13 cellular contexts compared by ENCODE assay signal in the genomic region with DNA sequence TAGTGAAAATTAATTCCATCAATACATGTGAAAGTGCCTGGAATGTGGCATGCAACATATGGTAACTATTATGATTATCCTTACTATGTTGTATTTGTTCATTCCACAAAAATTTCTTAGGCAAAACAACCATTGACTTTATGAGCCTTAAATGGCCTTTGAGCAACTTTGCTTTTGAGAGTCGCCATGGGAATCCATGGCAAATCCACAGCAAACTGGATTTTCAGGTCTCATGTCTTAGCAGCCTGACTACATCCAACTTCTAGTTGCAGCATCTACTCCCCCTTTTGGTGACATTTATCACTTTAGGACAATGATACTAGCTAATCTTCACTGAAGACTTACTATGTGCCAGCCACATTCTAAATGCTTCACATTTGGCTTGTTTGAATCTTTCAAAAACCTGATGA. TPM values are rescaled to one million over a fixed set of nuclear protein-coding genes. Genes with fewer than 3 reads are reported as not detected.
DNase-seq lines count a peak whose midpoint lies in the region; ATAC-seq and TF ChIP-seq lines count a peak whose summit lies in the region.
"Had no signal": no experiment of that assay in that cellular context is flagged by ENCODE, and none has a peak within 500 bp of the region (broad histone marks: within the 10 kb centered on the region; RNA-seq: fewer than 3 reads in every experiment).

No MANE protein-coding gene starts in this region.

- H3K4me3 ChIP-seq in GM06990 (replicated peaks; ENCODE audit: low read depth, low read length): no peak overlapping the region
- H3K4me3 ChIP-seq in esophagus muscularis mucosa: no peak overlapping the region
- no peak overlapping the region for H3K4me3 ChIP-seq in stomach smooth muscle (ENCODE audit: low read length in 2 of 2)
- no peak overlapping the region for H3K4me3 ChIP-seq in left lung
- H3K4me3 ChIP-seq: coronary artery, MG63 had no signal

- no peak for TF ChIP-seq POLR2A in esophagus muscularis mucosa (IDR thresholded peaks at IDR 0.05; ENCODE audit: low read depth)

- DNase-seq in GM06990 (ENCODE audit: extremely low read depth, insufficient read length) (no peak), M059J (ENCODE audit: low read depth) (peak; percentile 33), esophagus muscularis mucosa (ENCODE audit: extremely low spot score) (no peak), T-helper 2 cell (no peak), NCI-H2196 treated with DMSO at 0.1 percent for 48 hours (lab: John Stamatoyannopoulos, UW; ENCODE audit: unreplicated experiment) (no peak), left lung (no peak)
- DNase-seq: COR-L47, MG63, nephron progenitor cell, SW 1271 had no signal

- H3K27me3 ChIP-seq in GM06990 (replicated peaks; ENCODE audit: control insufficient read depth, insufficient read depth, low read length) (no peaks in the 10 kb centered on the region), esophagus muscularis mucosa (no peaks in the 10 kb centered on the region), stomach smooth muscle (ENCODE audit: control insufficient read depth in 1 of 2, insufficient read depth in 2 of 2, low read length in 2 of 2) (no peaks in the 10 kb centered on the region), left lung (no peaks in the 10 kb centered on the region)
- H3K27me3 ChIP-seq: MG63 had no signal

- no peak for TF ChIP-seq EP300 in esophagus muscularis mucosa (IDR thresholded peaks at IDR 0.05)

- H3K9ac ChIP-seq in stomach smooth muscle (ENCODE audit: low read length in 2 of 2): no peak overlapping the region

- peak overlapping the region; percentile 77 to 89 (median 85) for H3K27ac ChIP-seq in esophagus muscularis mucosa (replicated peaks in 1 of 4)
- peak overlapping the region; percentile 81 for H3K27ac ChIP-seq in stomach smooth muscle (ENCODE audit: low read length)
- no peak overlapping the region for H3K27ac ChIP-seq in left lung

- ATAC-seq in left lung: no peak
- ATAC-seq: activated CD4-positive, CD25-positive, alpha-beta regulatory T cell treated with anti-CD3 and anti-CD28 coated beads, Interleukin-2, amount 50 U/mL, for 24 hours had no signal

- H3K4me1 ChIP-seq in esophagus muscularis mucosa: peaks cover 36 to 63% (median 59%) of the 10 kb centered on the region in 4 donors
- peaks cover 38% of the 10 kb centered on the region for H3K4me1 ChIP-seq in stomach smooth muscle (ENCODE audit: control insufficient read depth, insufficient read depth, low read length)
- peaks cover 11 to 30% of the 10 kb centered on the region in 2 donors for H3K4me1 ChIP-seq in left lung

- intact Hi-C loops in esophagus muscularis mucosa (cut with DNase I): loop anchor here (5.0 kb wide), 1 partner anchor 110 kb away; no protein-coding TSS in a partner anchor
- intact Hi-C loops in left lung (cut with DNase I): no loop called here

- 94% methylated on average over 1 of the region's 1 CpG for WGBS in esophagus muscularis mucosa

- H3K9me3 ChIP-seq in esophagus muscularis mucosa (no peaks in the 10 kb centered on the region), stomach smooth muscle (ENCODE audit: control insufficient read depth in 2 of 2, low read length in 2 of 2) (no peaks in the 10 kb centered on the region), left lung (no peaks in the 10 kb centered on the region)

- H3K36me3 ChIP-seq in GM06990 (ENCODE audit: control insufficient read depth, insufficient read depth, low read length) (no peaks in the 10 kb centered on the region), esophagus muscularis mucosa (no peaks in the 10 kb centered on the region), stomach smooth muscle (ENCODE audit: control insufficient read depth in 2 of 2, insufficient read depth in 2 of 2, low read length in 2 of 2) (no peaks in the 10 kb centered on the region), left lung (no peaks in the 10 kb centered on the region)
- H3K36me3 ChIP-seq: MG63 had no signal

- TF ChIP-seq CTCF in GM06990 (IDR thresholded peaks at IDR 0.05; ENCODE audit: insufficient read depth, low read length, poor library complexity, severe bottlenecking) (peak; percentile 6), esophagus muscularis mucosa (IDR thresholded peaks at IDR 0.05) (no peak), left lung (IDR thresholded peaks at IDR 0.05) (no peak)

RNA-seq across cellular contexts. Expression of gene SLC1A2, which starts 56.8 kb away (rescaled TPM):
- total RNA-seq in M059J (2014; rRNA removed; shearing (Covaris generic)): 0.10 and 0.59 TPM in 2 replicates
- total RNA-seq in esophagus muscularis mucosa: under 1 TPM; 0.17 to 0.69 (median 0.37) TPM
- total RNA-seq in left lung: 1 to 10 TPM in 1 of 2 donors, under 1 TPM in 1; 0.89 to 1.5 TPM

Comparison
In these comparisons a context has a peak if more than half of its experiments do, and no peak if none do; other contexts are left out.
1. H3K27ac ChIP-seq: peak in esophagus muscularis mucosa (4 of 4) and stomach smooth muscle (single experiment); none in left lung (0 of 2).